Comparison of ENCODE assay signal across 9 cellular contexts in the genomic region with DNA sequence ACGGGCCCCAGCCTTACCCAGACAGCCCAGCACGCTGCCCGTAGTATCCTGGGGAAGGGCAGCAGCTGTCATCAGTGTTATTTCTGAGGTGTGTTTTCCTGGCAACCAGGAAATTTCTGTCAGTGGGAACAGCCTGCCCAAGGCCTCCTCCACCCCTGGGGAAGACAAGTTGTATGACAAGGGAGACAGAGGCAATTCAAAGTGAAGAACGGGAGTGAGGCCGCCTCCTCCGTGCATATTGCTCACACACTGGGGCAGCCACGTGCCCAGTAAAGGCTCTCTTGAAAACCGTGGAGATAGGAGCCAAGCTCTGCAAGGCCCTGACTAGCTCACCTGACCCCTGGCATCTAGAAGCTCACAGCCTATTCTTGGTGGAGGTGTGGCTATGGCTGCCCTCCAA. TPM values are rescaled to one million over a fixed set of nuclear protein-coding genes. Genes with fewer than 3 reads are reported as not detected.
A peak's percentile ranks its signal among the peaks of the same experiment; 100 is the strongest.
DNase-seq lines count a peak whose midpoint lies in the region; ATAC-seq and TF ChIP-seq lines count a peak whose summit lies in the region.
"Had no signal": no experiment of that assay in that cellular context is flagged by ENCODE, and none has a peak within 500 bp of the region (broad histone marks: within the 10 kb centered on the region; RNA-seq: fewer than 3 reads in every experiment).

No MANE protein-coding gene starts in this region.

- POLR2A ChIA-PET in CD4-positive, alpha-beta T cell (lab: Charles Lee): interaction anchor here (1.4 to 3.8 kb wide), 3 partner anchors 12 to 44 kb away, joined by 4 to 21 read pairs (median 5); no protein-coding TSS in a partner anchor

- no peak overlapping the region for H3K27ac ChIP-seq in CD4-positive, alpha-beta T cell (ENCODE audit: low read depth, low read length)
- peak overlapping the region; percentile 97 for H3K27ac ChIP-seq in WERI-Rb-1

- ATAC-seq in CD4-positive, alpha-beta T cell (ENCODE audit: poor library complexity): no peak
- ATAC-seq in omental fat pad (ENCODE audit: low FRiP score) (peak; percentile 61), GM19023 (IDR thresholded peaks at IDR 0.05; ENCODE audit: unreplicated experiment) (no peak)

- H3K36me3 ChIP-seq in WERI-Rb-1: peaks cover 14% of the 10 kb centered on the region

- no peak for TF ChIP-seq CTCF in CD4-positive, alpha-beta T cell (IDR thresholded peaks at IDR 0.05)
- TF ChIP-seq CTCF in WERI-Rb-1 (IDR thresholded peaks at IDR 0.05; ENCODE audit: low read depth, low read length) (no peak), omental fat pad (IDR thresholded peaks at IDR 0.05) (no peak)

- H3K36me3 Mint-ChIP-seq in CD4-positive, alpha-beta T cell (ENCODE audit: low read depth): no peaks in the 10 kb centered on the region

- H3K4me3 ChIP-seq in WERI-Rb-1 (ENCODE audit: low read depth, low read length): no peak overlapping the region

- CTCF ChIA-PET in CD4-positive, alpha-beta T cell (lab: Charles Lee): no interaction called here

- no peaks in the 10 kb centered on the region for H3K9me3 Mint-ChIP-seq in CD4-positive, alpha-beta T cell

- H3K27me3 Mint-ChIP-seq in CD4-positive, alpha-beta T cell: no peaks in the 10 kb centered on the region

- H3K9me3 ChIP-seq in CD4-positive, alpha-beta T cell (ENCODE audit: control insufficient read depth, low read length): no peaks in the 10 kb centered on the region
- H3K9me3 ChIP-seq in WERI-Rb-1 (ENCODE audit: severe bottlenecking): no peaks in the 10 kb centered on the region

- peaks cover 42% of the 10 kb centered on the region for H3K4me1 Mint-ChIP-seq in CD4-positive, alpha-beta T cell (ENCODE audit: low read depth)

- intact Hi-C loops in CD4-positive, alpha-beta T cell (cut with DNase I, micrococcal nuclease): no loop called here
- intact Hi-C loops in head of caudate nucleus (cut with DNase I): no loop called here

- DNase-seq in CD4-positive, alpha-beta T cell: no peak
- no peak for DNase-seq in WERI-Rb-1
- DNase-seq in head of caudate nucleus: peak in 38 of 42 donors; percentile 49 to 90 (median 74)
- peak; percentile 51 for DNase-seq in omental fat pad (ENCODE audit: low spot score)
- no peak for DNase-seq in NCI-H146 (lab: John Stamatoyannopoulos, UW)
- DNase-seq in activated CD4-positive, alpha-beta T cell treated with anti-CD3 and anti-CD28 coated beads, Interleukin-2, amount 50 U/mL, for 48 hours: no peak
- no peak for DNase-seq in stimulated activated CD4-positive, alpha-beta T cell treated with anti-CD3 and anti-CD28 coated beads, Interleukin-15, amount 100 ng/mL, for 24 hours
- DNase-seq: activated CD8-positive, alpha-beta memory T cell treated with anti-CD3 and anti-CD28 coated beads, Interleukin-2, amount 50 U/mL, for 48 hours had no signal

- H3K27me3 ChIP-seq in CD4-positive, alpha-beta T cell (ENCODE audit: control insufficient read depth, insufficient read depth, low read length): no peaks in the 10 kb centered on the region
- H3K27me3 ChIP-seq in WERI-Rb-1 (ENCODE audit: insufficient read depth, low read depth, severe bottlenecking): no peaks in the 10 kb centered on the region

- peak overlapping the region; percentile 81 for H3K27ac Mint-ChIP-seq in CD4-positive, alpha-beta T cell

- peak overlapping the region; percentile 45 for H3K4me3 Mint-ChIP-seq in CD4-positive, alpha-beta T cell

RNA-seq across cellular contexts. Expression of a gene that starts 57.6 kb away (rescaled TPM):
- total RNA-seq in CD4-positive, alpha-beta T cell: 10 to 100 TPM; 19.3 to 25.2 TPM
- 10 to 100 TPM in 1 of 4 donors, 1 to 10 TPM in 3; 6.7 to 30.6 (median 8.5) TPM for total RNA-seq in omental fat pad

Comparison
In these comparisons a context has a peak if more than half of its experiments do, and no peak if none do; other contexts are left out.
1. DNase-seq: peak in head of caudate nucleus (38 of 42) and omental fat pad (single experiment); none in CD4-positive, alpha-beta T cell (0 of 10), WERI-Rb-1 (single experiment), NCI-H146 (single experiment), activated CD4-positive, alpha-beta T cell treated with anti-CD3 and anti-CD28 coated beads, Interleukin-2, amount 50 U/mL, for 48 hours (0 of 2) and stimulated activated CD4-positive, alpha-beta T cell treated with anti-CD3 and anti-CD28 coated beads, Interleukin-15, amount 100 ng/mL, for 24 hours (single experiment).